Comparison of ENCODE assay signal across 28 cellular contexts in genomic region chr7:89584896-89585295, GRCh38.
"Had no signal": no experiment of that assay in that cellular context is flagged by ENCODE, and none has a peak within 500 bp of the region (broad histone marks: within the 10 kb centered on the region; RNA-seq: fewer than 3 reads in every experiment).

No MANE protein-coding gene starts in this region.

- H3K9me3 ChIP-seq: Peyer's patch had no signal

- ATAC-seq: activated CD4-positive, alpha-beta T cell treated with anti-CD3 and anti-CD28 coated beads for 36 hours; activated CD4-positive, CD25-positive, alpha-beta regulatory T cell treated with anti-CD3 and anti-CD28 coated beads, Interleukin-2, amount 50 U/mL, for 24 hours; activated CD8-positive, alpha-beta T cell treated with anti-CD3 and anti-CD28 coated beads, Interleukin-2, amount 10 ng/mL, durations not matched to agents 7 days and 5 days; activated naive CD8-positive, alpha-beta T cell treated with anti-CD3 and anti-CD28 coated beads, Interleukin-2, amount 50 U/mL, for 24 hours; PC-3; Right ventricle myocardium inferior; WTC11 had no signal

- H3K4me1 ChIP-seq: Peyer's patch had no signal

- H3K4me3 ChIP-seq: Peyer's patch, SK-N-MC had no signal

- H3K36me3 ChIP-seq: Peyer's patch had no signal

- H3K27me3 ChIP-seq: Peyer's patch had no signal

- H3K27ac ChIP-seq: Peyer's patch, RWPE1, SK-N-MC had no signal

- DNase-seq: activated CD4-positive, alpha-beta T cell treated with anti-CD3 and anti-CD28 coated beads for 36 hours; activated CD4-positive, alpha-beta T cell treated with anti-CD3 and anti-CD28 coated beads, Interleukin-2, amount 10 ng/mL, durations not matched to agents 7 days and 5 days; activated CD4-positive, alpha-beta T cell treated with anti-CD3 and anti-CD28 coated beads, Interleukin-2, amount 50 U/mL, for 48 hours; activated CD8-positive, alpha-beta T cell treated with anti-CD3 and anti-CD28 coated beads, Interleukin-2, amount 10 ng/mL, durations not matched to agents 7 days and 5 days; activated gamma-delta T cell; activated naive CD4-positive, alpha-beta T cell treated with Interleukin-2 at 50 U/mL for 16 hours; activated naive CD8-positive, alpha-beta T cell treated with anti-CD3 and anti-CD28 coated beads, Interleukin-2, amount 50 U/mL, for 24 hours; activated T-cell treated with anti-CD3 and anti-CD28 coated beads, Interleukin-2, amount 50 U/mL, for 24 hours; anterior cingulate cortex; Karpas-422; KBM-7; NCI-H1105 treated with DMSO at 0.1 percent for 48 hours; NCI-H1436; NCI-H1694; NCI-H1930; NCI-H2081 treated with DMSO at 0.1 percent for 48 hours; NCI-H2171; NCI-H510A; NCI-H526; NCI-H748 treated with DMSO at 0.1 percent for 48 hours; NK-92 treated with Interleukin-12 subunit alpha and Interleukin-12 subunit beta, amount 100 ng/mL, for 24 hours; PC-3; Peyer's patch had no signal
